Comparison of ENCODE assay signal across 18 cellular contexts in the genomic region with DNA sequence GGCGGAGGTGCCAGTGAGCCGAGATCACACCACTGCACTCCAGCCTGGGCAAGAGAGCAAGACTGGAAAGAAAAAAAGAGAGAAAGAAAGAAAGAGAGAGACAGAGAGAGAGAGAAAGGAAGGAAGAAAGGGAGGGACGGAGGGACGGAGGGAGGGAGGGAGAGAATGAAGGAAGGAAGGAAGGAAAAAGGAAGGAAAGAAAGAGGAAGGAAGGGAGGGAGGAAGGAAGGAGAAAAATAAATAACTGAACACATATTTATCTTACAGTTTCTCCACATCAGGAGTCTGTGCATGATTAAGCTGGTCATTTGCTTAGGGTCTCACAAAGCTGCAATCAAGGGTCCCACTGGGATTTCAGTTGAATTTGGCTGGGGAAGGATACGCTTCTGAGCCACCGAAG. TPM values are rescaled to one million over a fixed set of nuclear protein-coding genes. Genes with fewer than 3 reads are reported as not detected.
DNase-seq lines count a peak whose midpoint lies in the region; ATAC-seq, FAIRE-seq and TF ChIP-seq lines count a peak whose summit lies in the region.
"Had no signal": no experiment of that assay in that cellular context is flagged by ENCODE, and none has a peak within 500 bp of the region (broad histone marks: within the 10 kb centered on the region; RNA-seq: fewer than 3 reads in every experiment).

No MANE protein-coding gene starts in this region.

- POLR2A ChIA-PET in HepG2 (lab: Yijun Ruan, JAX) (interaction anchor here (0.6 to 2.1 kb wide), 5 partner anchors 8 to 28 kb away, joined by 3 to 12 read pairs (median 7); no protein-coding TSS in a partner anchor), H1 (lab: Charles Lee; ENCODE audit: partially characterized antibody) (interaction anchor here (0.6 to 8.5 kb wide), 5 partner anchors 8 to 104 kb away, joined by 3 to 50 read pairs (median 3); no protein-coding TSS in a partner anchor)

- peak overlapping the region; percentile 3 for H3K27ac Mint-ChIP-seq in stimulated activated naive B cell treated with anti-CD40 and anti-IgM and Interleukin-4, amounts not matched to agents 10 μg/mL and 1 μg/mL and 100 μg/mL, for 72 hours
- no peak overlapping the region for H3K27ac Mint-ChIP-seq in stimulated activated naive CD8-positive, alpha-beta T cell treated with anti-CD3 and anti-CD28 coated beads, Interleukin-15, amount 100 ng/mL, for 72 hours
- H3K27ac Mint-ChIP-seq: CD4-positive, alpha-beta T cell had no signal

- no peak overlapping the region for H2BK12ac ChIP-seq in H1 (ENCODE audit: low read depth, low read length)

- no peak overlapping the region for H2BK5ac ChIP-seq in H1 (ENCODE audit: low read depth, low read length)

- H4K20me1 ChIP-seq in HepG2 (ENCODE audit: insufficient read depth, low read length) (no peaks in the 10 kb centered on the region), H1 (replicated peaks in 1 of 2; ENCODE audit: control insufficient read depth in 1 of 2, insufficient read depth in 2 of 2, low read length in 2 of 2) (no peaks in the 10 kb centered on the region)

- H3K4me1 Mint-ChIP-seq in stimulated activated naive B cell treated with anti-CD40 and anti-IgM and Interleukin-4, amounts not matched to agents 10 μg/mL and 1 μg/mL and 100 μg/mL, for 72 hours: peaks cover 9 to 15% of the 10 kb centered on the region in 2 donors
- peaks cover 11% of the 10 kb centered on the region for H3K4me1 Mint-ChIP-seq in stimulated activated naive CD8-positive, alpha-beta T cell treated with anti-CD3 and anti-CD28 coated beads, Interleukin-15, amount 100 ng/mL, for 72 hours

- peaks cover 0 to 1% of the 10 kb centered on the region in 2 donors for H3K9me3 Mint-ChIP-seq in stimulated activated naive B cell treated with anti-CD40 and anti-IgM and Interleukin-4, amounts not matched to agents 10 μg/mL and 1 μg/mL and 100 μg/mL, for 72 hours
- no peaks in the 10 kb centered on the region for H3K9me3 Mint-ChIP-seq in stimulated activated naive CD8-positive, alpha-beta T cell treated with anti-CD3 and anti-CD28 coated beads, Interleukin-15, amount 100 ng/mL, for 72 hours
- H3K9me3 Mint-ChIP-seq: CD4-positive, alpha-beta T cell had no signal

- no peak for TF ChIP-seq CTCF in HepG2 (CRISPR knock-in tag; IDR thresholded peaks at IDR 0.05)
- no peak for TF ChIP-seq CTCF in right lobe of liver (IDR thresholded peaks at IDR 0.05)
- no peak for TF ChIP-seq CTCF in Peyer's patch (IDR thresholded peaks at IDR 0.05)
- no peak for TF ChIP-seq CTCF in H1 (IDR thresholded peaks at IDR 0.05; ENCODE audit: control extremely low read depth in 1 of 3, insufficient read depth in 1 of 3, low read depth in 1 of 3, low read length in 3 of 3)

- 94% methylated on average over 6 of the region's 6 CpGs for WGBS in HepG2 (ENCODE audit: low lambda C conversion rate)
- 81% methylated on average over 6 of the region's 6 CpGs for WGBS in right lobe of liver (ENCODE audit: insufficient coverage, low coverage, low lambda C conversion rate, missing lambda C conversion rate)
- 75 to 89% methylated on average over 2 to 6 of the region's 6 CpGs for WGBS in H1 (ENCODE audit: extremely low coverage in 1 of 2, insufficient coverage in 1 of 2, insufficient read length in 1 of 2, insufficient replicate concordance in 2 of 2, low coverage in 1 of 2, low lambda C conversion rate in 2 of 2, missing lambda C conversion rate in 1 of 2), 2 experiments

- no peak for FAIRE-seq in HepG2 (lab: Jason Lieb, UNC)
- FAIRE-seq in H1 (lab: Jason Lieb, UNC): no peak
- FAIRE-seq: GM19239 had no signal

- H2AFZ ChIP-seq in HepG2 (ENCODE audit: low read length) (no peak overlapping the region), H1 (ENCODE audit: low read length) (no peak overlapping the region)

- peak overlapping the region in 2 of 3 experiments; percentile 26 to 82; a peak in 3 of 6 replicates for H3K4me3 ChIP-seq in HepG2 (replicated peaks in 1 of 3; ENCODE audit: insufficient read depth in 1 of 3, low read depth in 2 of 3, low read length in 3 of 3)
- H3K4me3 ChIP-seq in right lobe of liver: no peak overlapping the region
- peak overlapping the region in 2 of 4 donors; percentile 43 to 48 for H3K4me3 ChIP-seq in Peyer's patch
- no peak overlapping the region for H3K4me3 ChIP-seq in H1 (ENCODE audit: extremely low read depth in 1 of 4, insufficient read depth in 2 of 4, low read depth in 3 of 4, low read length in 4 of 4)
- H3K4me3 ChIP-seq: HAP-1 had no signal

- H3K4me2 ChIP-seq in HepG2 (ENCODE audit: low read depth, low read length): peak overlapping the region; percentile 87
- H3K4me2 ChIP-seq in H1 (ENCODE audit: insufficient read depth in 1 of 2, low read depth in 2 of 2, low read length in 2 of 2): no peak overlapping the region

- peaks cover 17% of the 10 kb centered on the region for H3K79me2 ChIP-seq in HepG2 (ENCODE audit: insufficient read depth, low read length)
- H3K79me2 ChIP-seq in H1 (ENCODE audit: control insufficient read depth in 1 of 2, insufficient read depth in 2 of 2, low read length in 2 of 2): no peaks in the 10 kb centered on the region

- TF ChIP-seq RAD21 in HepG2 (CRISPR knock-in tag; IDR thresholded peaks at IDR 0.05): no peak
- no peak for TF ChIP-seq RAD21 in H1 (IDR thresholded peaks at IDR 0.05 in 1 of 2, conservative IDR thresholded peaks at IDR 0.05 in 1 of 2; ENCODE audit: low read depth in 2 of 2, low read length in 2 of 2)

- H2BK15ac ChIP-seq in H1 (ENCODE audit: low read length): no peak overlapping the region

- DNase-seq in HepG2 (ENCODE audit: low spot score) (no peak), right lobe of liver (no peak), Peyer's patch (no peak), H1 (ENCODE audit: low read depth in 1 of 2, low spot score in 2 of 2) (no peak), T-helper 1 cell (no peak), COLO668 (lab: John Stamatoyannopoulos, UW; ENCODE audit: unreplicated experiment) (no peak)
- no peak for DNase-seq in stimulated activated naive B cell treated with anti-CD40 and anti-IgM and Interleukin-4, amounts not matched to agents 10 μg/mL and 1 μg/mL and 100 μg/mL, for 72 hours
- no peak for DNase-seq in stimulated activated naive CD8-positive, alpha-beta T cell treated with anti-CD3 and anti-CD28 coated beads, Interleukin-15, amount 100 ng/mL, for 72 hours
- DNase-seq: AML-193; C1 segment of cervical spinal cord; CD4-positive, alpha-beta T cell; DND-41; GF-D8; GOT3 had no signal

- TF ChIP-seq POLR2A in HepG2 (IDR thresholded peaks at IDR 0.05; ENCODE audit: insufficient read depth in 1 of 2, low read depth in 2 of 2, low read length in 2 of 2) (no peak), right lobe of liver (IDR thresholded peaks at IDR 0.05) (no peak), Peyer's patch (IDR thresholded peaks at IDR 0.05) (no peak), H1 (IDR thresholded peaks at IDR 0.05; ENCODE audit: control extremely low read depth in 1 of 2, low read depth in 2 of 2, low read length in 2 of 2) (no peak)

- in situ Hi-C loops in HepG2 (cut with HindIII; ENCODE audit: extremely low pct_ligation_motif_present, low pct_unique_long_range_greater_than_20kb): no loop called here

- H3K9me3 ChIP-seq in HepG2 (ENCODE audit: low read length) (no peaks in the 10 kb centered on the region), right lobe of liver (no peaks in the 10 kb centered on the region), Peyer's patch (no peaks in the 10 kb centered on the region), H1 (ENCODE audit: insufficient read depth in 2 of 2, low read depth in 1 of 2, low read length in 1 of 2) (no peaks in the 10 kb centered on the region)
- H3K9me3 ChIP-seq: HAP-1 had no signal

- ATAC-seq in HepG2 (no peak), right lobe of liver (no peak)
- ATAC-seq in stimulated activated naive B cell treated with anti-CD40 and anti-IgM and Interleukin-4, amounts not matched to agents 10 μg/mL and 1 μg/mL and 100 μg/mL, for 72 hours (replicated peaks): no peak
- no peak for ATAC-seq in stimulated activated naive CD8-positive, alpha-beta T cell treated with anti-CD3 and anti-CD28 coated beads, Interleukin-15, amount 100 ng/mL, for 72 hours

- H3K18ac ChIP-seq in H1 (ENCODE audit: extremely low read depth, low read length): no peak overlapping the region; the same call in 1 of the 2 replicates

- peaks cover 43 to 60% of the 10 kb centered on the region in 2 donors for H3K27me3 Mint-ChIP-seq in stimulated activated naive B cell treated with anti-CD40 and anti-IgM and Interleukin-4, amounts not matched to agents 10 μg/mL and 1 μg/mL and 100 μg/mL, for 72 hours
- peaks cover 70% of the 10 kb centered on the region for H3K27me3 Mint-ChIP-seq in stimulated activated naive CD8-positive, alpha-beta T cell treated with anti-CD3 and anti-CD28 coated beads, Interleukin-15, amount 100 ng/mL, for 72 hours

- intact Hi-C loops in HepG2 (cut with micrococcal nuclease; ENCODE audit: unreplicated experiment) (no loop called here), right lobe of liver (cut with DNase I) (no loop called here)

- H3K23me2 ChIP-seq in H1 (ENCODE audit: low read depth, low read length): peaks cover 6% of the 10 kb centered on the region; the same call in 1 of the 2 replicates

- no peak overlapping the region for H3K27ac ChIP-seq in HepG2 (ENCODE audit: extremely low read length, insufficient read depth, low read length)
- no peak overlapping the region for H3K27ac ChIP-seq in right lobe of liver
- H3K27ac ChIP-seq in Peyer's patch: peak overlapping the region in 3 of 4 donors; percentile 42 to 63 (median 46)
- H3K27ac ChIP-seq in H1 (ENCODE audit: low read depth, low read length): no peak overlapping the region
- H3K27ac ChIP-seq: 22Rv1, HL-60 had no signal

- H3K14ac ChIP-seq in H1 (ENCODE audit: insufficient read length): no peak overlapping the region

- H3K4me1 ChIP-seq in HepG2 (ENCODE audit: insufficient read depth, low read length): peaks cover 45% of the 10 kb centered on the region
- no peaks in the 10 kb centered on the region for H3K4me1 ChIP-seq in right lobe of liver
- H3K4me1 ChIP-seq in Peyer's patch: peaks cover 0 to 31% (median 6%) of the 10 kb centered on the region in 4 donors
- H3K4me1 ChIP-seq in H1 (replicated peaks in 1 of 4; ENCODE audit: control insufficient read depth in 3 of 4, insufficient read depth in 4 of 4, low read length in 3 of 4): peaks cover 3 to 18% (median 10%) of the 10 kb centered on the region in 4 experiments
- H3K4me1 ChIP-seq: HAP-1 had no signal

- TF ChIP-seq EP300 in HepG2 (IDR thresholded peaks at IDR 0.05; ENCODE audit: low read depth in 2 of 2, low read length in 2 of 2): no peak
- TF ChIP-seq EP300 in HepG2 (CRISPR knock-in tag; IDR thresholded peaks at IDR 0.05; ENCODE audit: borderline replicate concordance): no peak
- no peak for TF ChIP-seq EP300 in H1 (IDR thresholded peaks at IDR 0.05; ENCODE audit: borderline replicate concordance in 1 of 2, low read depth in 2 of 2, low read length in 2 of 2)

- no peak overlapping the region for H3K23ac ChIP-seq in H1 (ENCODE audit: insufficient read length)

- H3K79me1 ChIP-seq in H1 (ENCODE audit: low read depth, low read length): no peaks in the 10 kb centered on the region

- H3K9ac ChIP-seq in HepG2 (ENCODE audit: insufficient read depth, low read depth, low read length) (0 out of 2 replicates have a peak overlapping the region, but pooled peaks have one; percentile 1), H1 (replicated peaks in 1 of 4; ENCODE audit: extremely low read depth in 1 of 4, low read depth in 3 of 4, low read length in 3 of 4) (no peak overlapping the region)

- no peak overlapping the region for H4K5ac ChIP-seq in H1 (ENCODE audit: insufficient read length, low read depth, low read length)

- no peak overlapping the region for H3K4me3 Mint-ChIP-seq in stimulated activated naive B cell treated with anti-CD40 and anti-IgM and Interleukin-4, amounts not matched to agents 10 μg/mL and 1 μg/mL and 100 μg/mL, for 72 hours
- H3K4me3 Mint-ChIP-seq in stimulated activated naive CD8-positive, alpha-beta T cell treated with anti-CD3 and anti-CD28 coated beads, Interleukin-15, amount 100 ng/mL, for 72 hours: no peak overlapping the region
- H3K4me3 Mint-ChIP-seq: CD4-positive, alpha-beta T cell had no signal

- H3K27me3 ChIP-seq in HepG2 (ENCODE audit: control insufficient read depth in 1 of 2, insufficient read depth in 2 of 2, low read length in 2 of 2) (no peaks in the 10 kb centered on the region; a peak in 1 of 5 replicates), right lobe of liver (peaks cover 0 to 9% of the 10 kb centered on the region in 2 donors), Peyer's patch (no peaks in the 10 kb centered on the region), H1 (replicated peaks in 1 of 4; ENCODE audit: control insufficient read depth in 3 of 4, extremely low read depth in 1 of 4, insufficient read depth in 3 of 4, low read length in 3 of 4) (peaks cover 0 to 7% (median 4%) of the 10 kb centered on the region in 4 experiments; a peak in 3 of 7 replicates)

- H3K56ac ChIP-seq in H1 (replicated peaks; ENCODE audit: insufficient read length, low read depth, low read length): no peak overlapping the region

- H4K8ac ChIP-seq in H1 (ENCODE audit: extremely low read depth, insufficient read depth, low read length): no peak overlapping the region

- peak overlapping the region; percentile 39; the same call in 1 of the 2 replicates for H2AK5ac ChIP-seq in H1 (ENCODE audit: low read depth, low read length)

- no peak overlapping the region for H4K91ac ChIP-seq in H1 (replicated peaks; ENCODE audit: insufficient read length, low read length)

- H2BK120ac ChIP-seq in H1 (replicated peaks; ENCODE audit: low read depth, low read length): no peak overlapping the region

- H3K36me3 ChIP-seq in HepG2 (replicated peaks in 1 of 2; ENCODE audit: control insufficient read depth in 1 of 2, insufficient read depth in 2 of 2, low read length in 2 of 2) (0 out of 5 replicates have a peak, but pooled peaks cover 0 to 2% of the 10 kb centered on the region in 2 experiments), right lobe of liver (no peaks in the 10 kb centered on the region), Peyer's patch (no peaks in the 10 kb centered on the region), H1 (ENCODE audit: control insufficient read depth in 2 of 4, insufficient read depth in 4 of 4, low read length in 3 of 4) (no peaks in the 10 kb centered on the region)
- H3K36me3 ChIP-seq: HAP-1 had no signal

- CTCF ChIA-PET in HepG2 (lab: Yijun Ruan, JAX; ENCODE audit: low intra/inter-chr PET ratio, low total read pairs) (no interaction called here), H1 (lab: Charles Lee; ENCODE audit: partially characterized antibody) (interaction anchor here (0.6 to 1.6 kb wide), 4 partner anchors 9 to 47 kb away, joined by 3 to 5 read pairs (median 4); no protein-coding TSS in a partner anchor)

- H2BK20ac ChIP-seq in H1 (ENCODE audit: low read length): 0 out of 2 replicates have a peak overlapping the region, but pooled peaks have one; percentile 32

- BruUV-seq in HepG2 (replicated peaks; lab: Mats Ljungman, UMichigan): no TSS peak

- H3K4ac ChIP-seq in H1 (replicated peaks; ENCODE audit: insufficient read length, low read depth, low read length): no peak overlapping the region

- no peaks in the 10 kb centered on the region for H3K36me3 Mint-ChIP-seq in stimulated activated naive B cell treated with anti-CD40 and anti-IgM and Interleukin-4, amounts not matched to agents 10 μg/mL and 1 μg/mL and 100 μg/mL, for 72 hours

RNA-seq across cellular contexts. Expression of a gene that starts 37.5 kb away (rescaled TPM):
- total RNA-seq in HepG2 (2016; rRNA removed; fragmentation: Illumina TruSeq; extraction: Trizol) (5.7 and 10.0 TPM in 2 replicates), right lobe of liver (10 to 100 TPM in 2 of 6 experiments, 1 to 10 TPM in 4; 7.5 to 33.8 (median 8.9) TPM), Peyer's patch (100 to 1,000 TPM in 3 of 4 donors, 10 to 100 TPM in 1; 52.8 to 450 (median 392) TPM)
- 14.3 and 16.0 TPM in 2 replicates for total RNA-seq in HepG2 (2016; cell fraction: cytosol; rRNA removed; fragmentation: Illumina TruSeq; extraction: Trizol; ENCODE audit: low read depth)
- total RNA-seq in HepG2 (2016; cell fraction: insoluble cytoplasmic fraction; rRNA removed; fragmentation: Illumina TruSeq; extraction: Trizol): 5.0 and 10.4 TPM in 2 replicates
- total RNA-seq in HepG2 (2016; cell fraction: membrane; rRNA removed; fragmentation: Illumina TruSeq; extraction: Trizol): 17.4 and 22.1 TPM in 2 replicates
- 10.0 and 10.9 TPM in 2 replicates for total RNA-seq in HepG2 (2016; cell fraction: nucleus; rRNA removed; fragmentation: Illumina TruSeq; extraction: Trizol)
- polyA plus RNA-seq in HepG2 (2011; rRNA removed) (15.0 and 23.2 TPM in 2 replicates), H1 (2011; rRNA removed) (41.8 and 47.5 TPM in 2 replicates)
- polyA plus RNA-seq in HepG2 (2011; cell fraction: cytosol; rRNA removed): 15.5 and 27.2 TPM in 2 replicates
- 167 and 168 TPM in 2 replicates for polyA plus RNA-seq in HepG2 (2011; cell fraction: nucleus; rRNA removed)
- polyA plus RNA-seq in HepG2 (2012): 10.5 and 17.4 TPM in 2 replicates
- 15.9 and 17.0 TPM in 2 replicates for polyA plus RNA-seq in HepG2 (2016; cell fraction: cytosol; fragmentation: Illumina TruSeq; extraction: Trizol; ENCODE audit: low read depth)
- polyA plus RNA-seq in HepG2 (2016; cell fraction: insoluble cytoplasmic fraction; fragmentation: Illumina TruSeq; extraction: Trizol; ENCODE audit: low read depth): 5.9 and 6.8 TPM in 2 replicates
- polyA plus RNA-seq in HepG2 (2016; cell fraction: membrane; fragmentation: Illumina TruSeq; extraction: Trizol; ENCODE audit: low read depth): 15.7 and 16.1 TPM in 2 replicates
- 29.1 and 29.7 TPM in 2 replicates for polyA plus RNA-seq in HepG2 (2016; cell fraction: nucleus; fragmentation: Illumina TruSeq; extraction: Trizol; ENCODE audit: insufficient read depth, low read depth)
- 16.4 and 20.4 TPM in 2 replicates for polyA minus RNA-seq in HepG2 (2011; rRNA and poly(A)+ RNA removed; ENCODE audit: low replicate concordance)
- 9.8 and 9.9 TPM in 2 replicates for polyA minus RNA-seq in HepG2 (2011; cell fraction: cytosol; rRNA and poly(A)+ RNA removed)
- 11.9 and 12.4 TPM in 2 replicates for polyA minus RNA-seq in HepG2 (2011; cell fraction: nucleus; rRNA and poly(A)+ RNA removed)
- total RNA-seq in H1 (2021; fragmentation: NEBNext Ultra II Directional; extraction: Animal tissue kit (Norgen Biotek cat#: 25700)): 35.0 and 37.0 TPM in 2 replicates
- 59.7 TPM for polyA plus RNA-seq in H1 (2011; cell fraction: cytosol; rRNA removed)
- 105 TPM for polyA plus RNA-seq in H1 (2011; cell fraction: nucleus; rRNA removed)
- 16.8 to 27.7 TPM (median 25.7 TPM) in 4 replicates for polyA plus RNA-seq in H1 (2012, experiment 1 of 2)
- polyA plus RNA-seq in H1 (2012, experiment 2 of 2): 11.8 TPM
- polyA plus RNA-seq in H1 (2013, experiment 1 of 2): 20.3 TPM
- polyA plus RNA-seq in H1 (2013, experiment 2 of 2): 18.9 TPM
- 7.0 and 8.6 TPM in 2 replicates for polyA minus RNA-seq in H1 (2011; rRNA and poly(A)+ RNA removed)
- polyA minus RNA-seq in H1 (2011; cell fraction: cytosol; rRNA and poly(A)+ RNA removed): 22.1 TPM
- 26.5 TPM for polyA minus RNA-seq in H1 (2011; cell fraction: nucleus; rRNA and poly(A)+ RNA removed)

RNA-seq across cellular contexts. Expression of a gene that starts 45.4 kb away (rescaled TPM):
- total RNA-seq in HepG2 (2016; rRNA removed; fragmentation: Illumina TruSeq; extraction: Trizol) (11.1 and 14.8 TPM in 2 replicates), right lobe of liver (10 to 100 TPM in 2 of 6 experiments, 1 to 10 TPM in 4; 7.5 to 14.1 (median 8.7) TPM), Peyer's patch (10 to 100 TPM; 16.5 to 26.3 (median 21.1) TPM)
- 5.2 and 6.2 TPM in 2 replicates for total RNA-seq in HepG2 (2016; cell fraction: cytosol; rRNA removed; fragmentation: Illumina TruSeq; extraction: Trizol; ENCODE audit: low read depth)
- total RNA-seq in HepG2 (2016; cell fraction: insoluble cytoplasmic fraction; rRNA removed; fragmentation: Illumina TruSeq; extraction: Trizol): 10.9 and 13.8 TPM in 2 replicates
- total RNA-seq in HepG2 (2016; cell fraction: membrane; rRNA removed; fragmentation: Illumina TruSeq; extraction: Trizol): 6.6 and 7.2 TPM in 2 replicates
- total RNA-seq in HepG2 (2016; cell fraction: nucleus; rRNA removed; fragmentation: Illumina TruSeq; extraction: Trizol): 15.7 and 18.1 TPM in 2 replicates
- polyA plus RNA-seq in HepG2 (2011; rRNA removed) (10.2 and 10.5 TPM in 2 replicates), H1 (2011; rRNA removed) (8.6 and 12.3 TPM in 2 replicates)
- 5.8 and 9.2 TPM in 2 replicates for polyA plus RNA-seq in HepG2 (2011; cell fraction: cytosol; rRNA removed)
- polyA plus RNA-seq in HepG2 (2011; cell fraction: nucleus; rRNA removed): 7.8 and 8.1 TPM in 2 replicates
- 12.0 and 12.1 TPM in 2 replicates for polyA plus RNA-seq in HepG2 (2012)
- 0.57 and 0.69 TPM in 2 replicates for polyA plus RNA-seq in HepG2 (2016; cell fraction: cytosol; fragmentation: Illumina TruSeq; extraction: Trizol; ENCODE audit: low read depth)
- 14.2 and 16.0 TPM in 2 replicates for polyA plus RNA-seq in HepG2 (2016; cell fraction: insoluble cytoplasmic fraction; fragmentation: Illumina TruSeq; extraction: Trizol; ENCODE audit: low read depth)
- polyA plus RNA-seq in HepG2 (2016; cell fraction: membrane; fragmentation: Illumina TruSeq; extraction: Trizol; ENCODE audit: low read depth): 1.9 and 2.5 TPM in 2 replicates
- 19.9 and 20.7 TPM in 2 replicates for polyA plus RNA-seq in HepG2 (2016; cell fraction: nucleus; fragmentation: Illumina TruSeq; extraction: Trizol; ENCODE audit: insufficient read depth, low read depth)
- polyA minus RNA-seq in HepG2 (2011; rRNA and poly(A)+ RNA removed; ENCODE audit: low replicate concordance): 15.4 and 22.7 TPM in 2 replicates
- polyA minus RNA-seq in HepG2 (2011; cell fraction: cytosol; rRNA and poly(A)+ RNA removed): 11.9 and 12.5 TPM in 2 replicates
- polyA minus RNA-seq in HepG2 (2011; cell fraction: nucleus; rRNA and poly(A)+ RNA removed): 25.1 TPM in 2 replicates
- 23.1 and 26.3 TPM in 2 replicates for total RNA-seq in H1 (2021; fragmentation: NEBNext Ultra II Directional; extraction: Animal tissue kit (Norgen Biotek cat#: 25700))
- polyA plus RNA-seq in H1 (2011; cell fraction: cytosol; rRNA removed): 9.7 TPM
- 8.9 TPM for polyA plus RNA-seq in H1 (2011; cell fraction: nucleus; rRNA removed)
- polyA plus RNA-seq in H1 (2012, experiment 1 of 2): 10.0 to 14.7 TPM (median 12.8 TPM) in 4 replicates
- polyA plus RNA-seq in H1 (2012, experiment 2 of 2): 2.3 TPM
- polyA plus RNA-seq in H1 (2013, experiment 1 of 2): 11.1 TPM
- polyA plus RNA-seq in H1 (2013, experiment 2 of 2): 11.7 TPM
- polyA minus RNA-seq in H1 (2011; rRNA and poly(A)+ RNA removed): 18.2 and 19.2 TPM in 2 replicates
- polyA minus RNA-seq in H1 (2011; cell fraction: cytosol; rRNA and poly(A)+ RNA removed): 14.6 TPM
- polyA minus RNA-seq in H1 (2011; cell fraction: nucleus; rRNA and poly(A)+ RNA removed): 19.4 TPM

Comparison
In these comparisons a context has a peak if more than half of its experiments do, and no peak if none do; other contexts are left out.
1. H3K4me3 ChIP-seq: peak in HepG2 (2 of 3); none in right lobe of liver (0 of 3) and H1 (0 of 4).
2. H3K27ac ChIP-seq: peak in Peyer's patch (3 of 4); none in HepG2 (single experiment), right lobe of liver (0 of 3) and H1 (single experiment).